In the genomic region with DNA sequence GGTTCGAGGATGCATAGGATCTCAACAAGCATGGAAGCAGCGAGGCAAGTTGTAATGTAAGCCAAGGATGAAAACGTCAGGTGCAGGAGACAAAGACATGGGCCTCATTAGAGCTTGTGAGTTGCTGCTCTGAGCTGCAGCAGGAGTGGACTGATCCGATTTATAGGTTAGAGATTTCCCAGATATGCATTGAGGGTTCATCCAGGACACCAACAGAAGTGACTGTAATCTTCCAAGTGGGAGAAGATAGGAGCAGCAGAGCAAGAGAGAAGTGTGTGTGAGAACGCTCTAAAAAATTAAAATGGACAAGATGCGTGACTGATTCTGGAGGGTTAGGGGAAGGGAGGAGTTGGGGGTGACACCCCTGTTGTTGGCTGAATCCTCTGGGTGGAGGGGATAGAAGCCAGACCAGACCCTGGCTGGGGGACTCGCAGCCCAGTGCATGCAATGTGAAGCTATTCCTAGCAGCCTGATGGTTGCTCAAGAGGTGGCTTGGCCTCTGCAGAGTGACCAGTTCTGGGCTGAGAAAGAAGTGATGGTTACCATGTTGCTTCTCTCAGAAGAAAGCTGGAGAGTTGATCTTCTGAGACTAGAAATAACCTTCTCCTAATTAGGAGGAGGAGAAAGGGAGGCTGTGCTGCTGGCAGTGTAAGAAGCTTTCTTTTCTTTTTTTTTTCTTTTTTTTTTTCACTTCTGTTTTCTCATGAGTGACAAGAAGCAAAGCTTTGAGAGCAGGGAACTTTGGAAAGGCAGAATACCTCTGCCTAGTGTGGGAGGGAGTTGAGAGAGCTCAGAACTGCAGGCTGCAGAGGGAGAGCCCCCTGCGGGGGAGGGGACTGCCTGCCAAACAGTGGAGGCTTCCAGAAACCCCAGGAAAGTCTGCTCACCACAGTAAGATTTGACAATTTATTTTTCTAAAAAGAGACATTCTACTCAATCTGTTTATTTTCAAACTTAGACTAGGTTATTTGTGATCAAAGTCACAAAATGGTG, we compare ENCODE assay signal across 11 cellular contexts.
A peak's percentile ranks its signal among the peaks of the same experiment; 100 is the strongest.
DNase-seq lines count a peak whose midpoint lies in the region; ATAC-seq and TF ChIP-seq lines count a peak whose summit lies in the region.
"Had no signal": no experiment of that assay in that cellular context is flagged by ENCODE, and none has a peak within 500 bp of the region (broad histone marks: within the 10 kb centered on the region; RNA-seq: fewer than 3 reads in every experiment).

No MANE protein-coding gene starts in this region.

- POLR2A ChIA-PET in GM10248 (lab: Yijun Ruan, JAX), result interaction anchor here (0.6 to 0.7 kb wide), 2 partner anchors 93 to 230 kb away, joined by 4 to 5 read pairs; no protein-coding TSS in a partner anchor
- POLR2A ChIA-PET in CD4-positive, alpha-beta T cell (lab: Charles Lee), result no interaction called here

- DNase-seq in GM10248 (ENCODE audit: extremely low spot score) (peak; percentile 61), KG1 (lab: John Stamatoyannopoulos, UW) (peak; percentile 18), left kidney (ENCODE audit: low read depth, low spot score) (peak; percentile 52), HPDE6-E6E7 (ENCODE audit: extremely low spot score) (no peak), foreskin melanocyte (no peak), NCI-H345 (lab: John Stamatoyannopoulos, UW) (no peak)
- DNase-seq in CD4-positive, alpha-beta T cell, result no peak
- DNase-seq: activated CD4-positive, alpha-beta T cell treated with anti-CD3 and anti-CD28 coated beads, Interleukin-2, amount 50 U/mL, for 4 hours; NCI-H1930; stimulated activated naive CD4-positive, alpha-beta T cell treated with Interleukin-2 at 50 U/mL for 16 hours had no signal

- intact Hi-C loops in CD4-positive, alpha-beta T cell (cut with DNase I, micrococcal nuclease), result loop anchor here in 1 of 2 experiments (5.0 kb wide), 1 partner anchor 175 kb away; no protein-coding TSS in a partner anchor

- no peaks in the 10 kb centered on the region for H3K27me3 Mint-ChIP-seq in CD4-positive, alpha-beta T cell

- ATAC-seq in GM21390 (IDR thresholded peaks at IDR 0.05; ENCODE audit: unreplicated experiment), result peak; percentile 76
- ATAC-seq in CD4-positive, alpha-beta T cell (ENCODE audit: poor library complexity), result no peak

- TF ChIP-seq CTCF in GM10248 (IDR thresholded peaks at IDR 0.05; ENCODE audit: control extremely low read depth, extremely low read depth, low read depth, missing control alignments), result no peak
- TF ChIP-seq CTCF in CD4-positive, alpha-beta T cell (IDR thresholded peaks at IDR 0.05), result no peak

- H3K27ac Mint-ChIP-seq in CD4-positive, alpha-beta T cell, result no peak overlapping the region

- no peak overlapping the region for H3K4me3 Mint-ChIP-seq in CD4-positive, alpha-beta T cell

- peaks cover 12% of the 10 kb centered on the region for H3K36me3 Mint-ChIP-seq in CD4-positive, alpha-beta T cell (ENCODE audit: low read depth)

- no peaks in the 10 kb centered on the region for H3K9me3 ChIP-seq in CD4-positive, alpha-beta T cell (ENCODE audit: control insufficient read depth, low read length)

- CTCF ChIA-PET in GM10248 (lab: Yijun Ruan, JAX), result interaction anchor here (0.8 to 2.7 kb wide), 32 partner anchors 8 to 994 kb away, joined by 3 to 15 read pairs (median 4); a partner anchor contains a TSS
- CTCF ChIA-PET in CD4-positive, alpha-beta T cell (lab: Charles Lee), result no interaction called here

- H3K4me1 Mint-ChIP-seq in CD4-positive, alpha-beta T cell (ENCODE audit: low read depth), result peaks cover 37% of the 10 kb centered on the region

- H3K9me3 Mint-ChIP-seq in CD4-positive, alpha-beta T cell, result no peaks in the 10 kb centered on the region

- H3K27ac ChIP-seq in CD4-positive, alpha-beta T cell (ENCODE audit: low read depth, low read length), result no peak overlapping the region

- no peaks in the 10 kb centered on the region for H3K27me3 ChIP-seq in CD4-positive, alpha-beta T cell (ENCODE audit: control insufficient read depth, insufficient read depth, low read length)

Comparison
In these comparisons a context has a peak if more than half of its experiments do, and no peak if none do; other contexts are left out.
1. DNase-seq: peak in GM10248 (single experiment), KG1 (single experiment) and left kidney (single experiment); none in HPDE6-E6E7 (single experiment), foreskin melanocyte (single experiment), CD4-positive, alpha-beta T cell (0 of 10) and NCI-H345 (single experiment).